26 cellular contexts compared by ENCODE assay signal in the genomic region with DNA sequence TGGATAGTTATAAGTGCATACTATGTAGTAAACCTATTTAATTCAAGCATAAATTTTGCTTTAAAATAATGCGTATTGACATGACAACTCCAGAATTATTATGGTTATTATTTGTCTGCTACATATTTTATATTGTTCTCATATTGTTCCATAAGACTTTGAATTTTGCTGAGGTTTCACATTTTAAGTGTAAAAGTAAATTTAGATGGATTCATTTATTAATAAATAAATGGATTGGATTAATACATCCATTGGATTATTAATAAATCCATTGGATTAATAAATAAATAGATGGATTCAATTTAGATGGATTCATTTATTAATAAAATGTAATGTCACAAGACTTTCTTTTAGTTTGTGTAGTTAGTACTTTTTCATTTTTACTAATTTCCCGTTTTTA.
"Had no signal": no experiment of that assay in that cellular context is flagged by ENCODE, and none has a peak within 500 bp of the region (broad histone marks: within the 10 kb centered on the region; RNA-seq: fewer than 3 reads in every experiment).

No MANE protein-coding gene starts in this region.

- H3K36me3 ChIP-seq: heart right ventricle, lower lobe of right lung, ovary, stomach, thyroid gland, vagina had no signal

- ATAC-seq: effector memory CD8-positive, alpha-beta T cell; esophagus mucosa; heart right ventricle; left ventricle myocardium superior; lower lobe of right lung; naive thymus-derived CD8-positive, alpha-beta T cell; sciatic nerve; stimulated activated effector memory CD8-positive, alpha-beta T cell treated with anti-CD3 and anti-CD28 coated beads, Interleukin-12 subunit alpha, Interleukin-12 subunit beta, amount 100 ng/mL, for 72 hours had no signal

- H3K4me1 ChIP-seq: heart right ventricle, lower lobe of right lung, stomach, thyroid gland, vagina had no signal

- DNase-seq: cortex of kidney; effector memory CD8-positive, alpha-beta T cell; foreskin fibroblast; glutamatergic neuron; heart right ventricle; hippocampal formation; immature natural killer cell; islet precursor cell; left ventricle myocardium superior; lower lobe of right lung; naive thymus-derived CD8-positive, alpha-beta T cell; nephron progenitor cell; nucleus accumbens; ovary; retina; stimulated activated CD4-positive, alpha-beta T cell treated with anti-CD3 and anti-CD28 coated beads, Interleukin-2, amount 100 ng/mL, for 24 hours; stimulated activated CD4-positive, alpha-beta T cell treated with anti-CD3 and anti-CD28 coated beads, Interleukin-4, amount 100 ng/mL, for 24 hours; stimulated activated naive CD4-positive, alpha-beta T cell treated with Interleukin-2 at 50 U/mL for 16 hours; stomach; thyroid gland; trophoblast cell had no signal

- H3K27ac ChIP-seq: epithelial cell of prostate, heart right ventricle, lower lobe of right lung, ovary, stomach, thyroid gland, vagina had no signal

- H3K27me3 ChIP-seq: heart right ventricle, ovary, stomach, thyroid gland, vagina had no signal

- H3K4me3 ChIP-seq: heart right ventricle, lower lobe of right lung, ovary, stomach, thyroid gland, vagina had no signal

- H3K9me3 ChIP-seq: lower lobe of right lung, ovary, thyroid gland, vagina had no signal
